Comparison of ENCODE assay signal across 8 cellular contexts in genomic region chr12:92146497-92146828, GRCh38. TPM values are rescaled to one million over a fixed set of nuclear protein-coding genes. Genes with fewer than 3 reads are reported as not detected.
A peak's percentile ranks its signal among the peaks of the same experiment; 100 is the strongest.
DNase-seq lines count a peak whose midpoint lies in the region; ATAC-seq, FAIRE-seq and TF ChIP-seq lines count a peak whose summit lies in the region.

No MANE protein-coding gene starts in this region.

- peak overlapping the region; percentile 57 for H2AFZ ChIP-seq in HepG2 (ENCODE audit: low read length)

- no peak for DNase-seq in activated T-cell treated with anti-CD3 and anti-CD28 coated beads, Interleukin-2, amount 50 U/mL, for 72 hours
- DNase-seq in activated T-cell treated with anti-CD3 and anti-CD28 coated beads, Interleukin-2, amount 50 U/mL, for 1 hour: no peak
- DNase-seq in activated naive CD8-positive, alpha-beta T cell treated with anti-CD3 and anti-CD28 coated beads, Interleukin-2, amount 50 U/mL, for 24 hours: no peak
- no peak for DNase-seq in HepG2 (ENCODE audit: low spot score)
- no peak for DNase-seq in type B pancreatic cell (ENCODE audit: extremely low spot score, unreplicated experiment)
- DNase-seq in NCI-H187 treated with DMSO at 0.1 percent for 48 hours (lab: John Stamatoyannopoulos, UW): no peak
- DNase-seq in activated CD4-positive, CD25-positive, alpha-beta regulatory T cell treated with anti-CD3 and anti-CD28 coated beads, Interleukin-2, amount 50 U/mL, for 72 hours: no peak

- TF ChIP-seq EP300 in HepG2 (IDR thresholded peaks at IDR 0.05; ENCODE audit: low read depth in 2 of 2, low read length in 2 of 2) (no peak), HepG2 (CRISPR knock-in tag; IDR thresholded peaks at IDR 0.05; ENCODE audit: borderline replicate concordance) (no peak)

- H3K36me3 ChIP-seq in HepG2 (replicated peaks in 1 of 2; ENCODE audit: control insufficient read depth in 1 of 2, insufficient read depth in 2 of 2, low read length in 2 of 2): no peaks in the 10 kb centered on the region

- H3K4me2 ChIP-seq in HepG2 (ENCODE audit: low read depth, low read length): peak overlapping the region; percentile 96

- H3K27ac Mint-ChIP-seq in activated T-cell treated with anti-CD3 and anti-CD28 coated beads, Interleukin-2, amount 50 U/mL, for 72 hours: peak overlapping the region; percentile 99
- H3K27ac Mint-ChIP-seq in activated naive CD8-positive, alpha-beta T cell treated with anti-CD3 and anti-CD28 coated beads, Interleukin-2, amount 50 U/mL, for 24 hours: peak overlapping the region; percentile 90
- H3K27ac Mint-ChIP-seq in type B pancreatic cell: peak overlapping the region; percentile 97

- intact Hi-C loops in HepG2 (cut with micrococcal nuclease; ENCODE audit: unreplicated experiment): loop anchor here (2.0 to 10.0 kb wide), 3 partner anchors 112 to 424 kb away; no protein-coding TSS in a partner anchor

- peaks cover 35% of the 10 kb centered on the region for H3K4me1 Mint-ChIP-seq in activated T-cell treated with anti-CD3 and anti-CD28 coated beads, Interleukin-2, amount 50 U/mL, for 72 hours (ENCODE audit: low read depth)
- H3K4me1 Mint-ChIP-seq in activated naive CD8-positive, alpha-beta T cell treated with anti-CD3 and anti-CD28 coated beads, Interleukin-2, amount 50 U/mL, for 24 hours: peaks cover 33% of the 10 kb centered on the region
- peaks cover 24% of the 10 kb centered on the region for H3K4me1 Mint-ChIP-seq in type B pancreatic cell (ENCODE audit: unreplicated experiment)

- in situ Hi-C loops in HepG2 (cut with HindIII; ENCODE audit: extremely low pct_ligation_motif_present, low pct_unique_long_range_greater_than_20kb): loop anchor here (10.0 kb wide), 1 partner anchor 332 kb away; no protein-coding TSS in a partner anchor

- TF ChIP-seq CTCF in HepG2 (CRISPR knock-in tag; IDR thresholded peaks at IDR 0.05): no peak
- peak; percentile 18 for TF ChIP-seq CTCF in type B pancreatic cell (conservative IDR thresholded peaks at IDR 0.05)

- BruUV-seq in HepG2 (replicated peaks; lab: Mats Ljungman, UMichigan): no TSS peak

- H3K27me3 Mint-ChIP-seq in activated T-cell treated with anti-CD3 and anti-CD28 coated beads, Interleukin-2, amount 50 U/mL, for 72 hours (ENCODE audit: low read depth): no peaks in the 10 kb centered on the region
- peaks cover 1% of the 10 kb centered on the region for H3K27me3 Mint-ChIP-seq in activated naive CD8-positive, alpha-beta T cell treated with anti-CD3 and anti-CD28 coated beads, Interleukin-2, amount 50 U/mL, for 24 hours
- H3K27me3 Mint-ChIP-seq in type B pancreatic cell: no peaks in the 10 kb centered on the region

- H4K20me1 ChIP-seq in HepG2 (ENCODE audit: insufficient read depth, low read length): peaks cover 29% of the 10 kb centered on the region

- H3K4me1 ChIP-seq in HepG2 (ENCODE audit: insufficient read depth, low read length): peaks cover 34% of the 10 kb centered on the region

- peaks cover 18 to 45% of the 10 kb centered on the region in 2 donors for H3K36me3 Mint-ChIP-seq in activated T-cell treated with anti-CD3 and anti-CD28 coated beads, Interleukin-2, amount 50 U/mL, for 72 hours (ENCODE audit: insufficient read depth in 2 of 2)
- peaks cover 43% of the 10 kb centered on the region for H3K36me3 Mint-ChIP-seq in activated naive CD8-positive, alpha-beta T cell treated with anti-CD3 and anti-CD28 coated beads, Interleukin-2, amount 50 U/mL, for 24 hours (ENCODE audit: low read depth)
- peaks cover 29% of the 10 kb centered on the region for H3K36me3 Mint-ChIP-seq in type B pancreatic cell

- peak overlapping the region; percentile 36; the same call in 1 of the 2 replicates for H3K9ac ChIP-seq in HepG2 (ENCODE audit: insufficient read depth, low read depth, low read length)

- H3K27ac ChIP-seq in HepG2 (ENCODE audit: extremely low read length, insufficient read depth, low read length): no peak overlapping the region

- H3K4me3 ChIP-seq in HepG2 (replicated peaks in 1 of 3; ENCODE audit: insufficient read depth in 1 of 3, low read depth in 2 of 3, low read length in 3 of 3): peak overlapping the region; percentile 59 to 78 (median 59); a peak in 5 of 6 replicates

- POLR2A ChIA-PET in HepG2 (lab: Yijun Ruan, JAX): interaction anchor here (0.7 to 4.1 kb wide), 17 partner anchors 9 to 1075 kb away, joined by 3 to 73 read pairs (median 4); no protein-coding TSS in a partner anchor

- H3K27me3 ChIP-seq in HepG2 (ENCODE audit: control insufficient read depth in 1 of 2, insufficient read depth in 2 of 2, low read length in 2 of 2): peaks cover 0 to 3% of the 10 kb centered on the region in 2 experiments; a peak in 1 of 5 replicates

- H3K9me3 ChIP-seq in HepG2 (ENCODE audit: low read length): no peaks in the 10 kb centered on the region

- CTCF ChIA-PET in HepG2 (lab: Yijun Ruan, JAX; ENCODE audit: low intra/inter-chr PET ratio, low total read pairs): no interaction called here

- H3K9me3 Mint-ChIP-seq in activated T-cell treated with anti-CD3 and anti-CD28 coated beads, Interleukin-2, amount 50 U/mL, for 72 hours: no peaks in the 10 kb centered on the region
- no peaks in the 10 kb centered on the region for H3K9me3 Mint-ChIP-seq in activated naive CD8-positive, alpha-beta T cell treated with anti-CD3 and anti-CD28 coated beads, Interleukin-2, amount 50 U/mL, for 24 hours
- H3K9me3 Mint-ChIP-seq in type B pancreatic cell: no peaks in the 10 kb centered on the region

- H3K4me3 Mint-ChIP-seq in activated T-cell treated with anti-CD3 and anti-CD28 coated beads, Interleukin-2, amount 50 U/mL, for 72 hours: peak overlapping the region; percentile 98
- peak overlapping the region; percentile 99 for H3K4me3 Mint-ChIP-seq in activated naive CD8-positive, alpha-beta T cell treated with anti-CD3 and anti-CD28 coated beads, Interleukin-2, amount 50 U/mL, for 24 hours
- peak overlapping the region; percentile 97 for H3K4me3 Mint-ChIP-seq in type B pancreatic cell

- TF ChIP-seq RAD21 in HepG2 (CRISPR knock-in tag; IDR thresholded peaks at IDR 0.05): no peak

- WGBS in HepG2 (ENCODE audit: low lambda C conversion rate): 2% methylated on average over 10 of the region's 10 CpGs

- peaks cover 37% of the 10 kb centered on the region for H3K79me2 ChIP-seq in HepG2 (ENCODE audit: insufficient read depth, low read length)

- no peak for ATAC-seq in activated T-cell treated with anti-CD3 and anti-CD28 coated beads, Interleukin-2, amount 50 U/mL, for 72 hours (replicated peaks in 1 of 2)
- no peak for ATAC-seq in activated naive CD8-positive, alpha-beta T cell treated with anti-CD3 and anti-CD28 coated beads, Interleukin-2, amount 50 U/mL, for 24 hours
- ATAC-seq in HepG2: no peak
- no peak for ATAC-seq in GM18867 (IDR thresholded peaks at IDR 0.05; ENCODE audit: unreplicated experiment)

- FAIRE-seq in HepG2 (lab: Jason Lieb, UNC): no peak

- TF ChIP-seq POLR2A in HepG2 (IDR thresholded peaks at IDR 0.05; ENCODE audit: insufficient read depth in 1 of 2, low read depth in 2 of 2, low read length in 2 of 2): no peak

TF ChIP-seq in HepG2, 621 proteins besides CTCF, POLR2A, EP300 and RAD21 (continues in another document):
- TF ChIP-seq TCF7 (IDR thresholded peaks at IDR 0.05; ENCODE audit: low read depth): no peak
- TF ChIP-seq ZNF333 (CRISPR knock-in tag; IDR thresholded peaks at IDR 0.05; ENCODE audit: borderline replicate concordance): no peak
- no peak for TF ChIP-seq ZBTB39 (CRISPR knock-in tag; IDR thresholded peaks at IDR 0.05)
- no peak for TF ChIP-seq TBX3 (IDR thresholded peaks at IDR 0.05; ENCODE audit: borderline replicate concordance)
- TF ChIP-seq BHLHE40 (IDR thresholded peaks at IDR 0.05; ENCODE audit: low read length): no peak

RNA-seq across cellular contexts. Expression of gene BTG1, which starts 0.8 kb away (rescaled TPM):
- 100 to 1,000 TPM; 258 to 337 TPM for total RNA-seq in activated T-cell treated with anti-CD3 and anti-CD28 coated beads, Interleukin-2, amount 50 U/mL, for 72 hours
- 7.5 and 9.8 TPM in 2 replicates for total RNA-seq in HepG2 (2016; rRNA removed; fragmentation: Illumina TruSeq; extraction: Trizol)
- 2.4 and 5.7 TPM in 2 replicates for total RNA-seq in HepG2 (2016; cell fraction: cytosol; rRNA removed; fragmentation: Illumina TruSeq; extraction: Trizol; ENCODE audit: low read depth)
- 5.9 and 8.9 TPM in 2 replicates for total RNA-seq in HepG2 (2016; cell fraction: insoluble cytoplasmic fraction; rRNA removed; fragmentation: Illumina TruSeq; extraction: Trizol)
- total RNA-seq in HepG2 (2016; cell fraction: membrane; rRNA removed; fragmentation: Illumina TruSeq; extraction: Trizol): 8.8 and 11.0 TPM in 2 replicates
- total RNA-seq in HepG2 (2016; cell fraction: nucleus; rRNA removed; fragmentation: Illumina TruSeq; extraction: Trizol): 15.4 TPM in 2 replicates
- 16.7 and 20.2 TPM in 2 replicates for polyA plus RNA-seq in HepG2 (2011; rRNA removed)
- 12.2 and 14.4 TPM in 2 replicates for polyA plus RNA-seq in HepG2 (2011; cell fraction: cytosol; rRNA removed)
- 6.9 and 13.9 TPM in 2 replicates for polyA plus RNA-seq in HepG2 (2011; cell fraction: nucleus; rRNA removed)
- 22.3 and 32.9 TPM in 2 replicates for polyA plus RNA-seq in HepG2 (2012)
- polyA plus RNA-seq in HepG2 (2016; cell fraction: cytosol; fragmentation: Illumina TruSeq; extraction: Trizol; ENCODE audit: low read depth): 5.9 and 6.6 TPM in 2 replicates
- 13.5 and 13.8 TPM in 2 replicates for polyA plus RNA-seq in HepG2 (2016; cell fraction: insoluble cytoplasmic fraction; fragmentation: Illumina TruSeq; extraction: Trizol; ENCODE audit: low read depth)
- polyA plus RNA-seq in HepG2 (2016; cell fraction: membrane; fragmentation: Illumina TruSeq; extraction: Trizol; ENCODE audit: low read depth): 14.3 TPM in 2 replicates
- polyA plus RNA-seq in HepG2 (2016; cell fraction: nucleus; fragmentation: Illumina TruSeq; extraction: Trizol; ENCODE audit: insufficient read depth, low read depth): 12.5 and 15.4 TPM in 2 replicates
- polyA minus RNA-seq in HepG2 (2011; rRNA and poly(A)+ RNA removed; ENCODE audit: low replicate concordance): 33.4 and 51.6 TPM in 2 replicates
- polyA minus RNA-seq in HepG2 (2011; cell fraction: cytosol; rRNA and poly(A)+ RNA removed): 10.3 and 17.6 TPM in 2 replicates
- polyA minus RNA-seq in HepG2 (2011; cell fraction: nucleus; rRNA and poly(A)+ RNA removed): 40.3 and 44.8 TPM in 2 replicates
- 111 and 116 TPM in 2 replicates for total RNA-seq in type B pancreatic cell (ENCODE audit: low replicate concordance)
